ENCODE assay signal across 21 cellular contexts in the genomic region with DNA sequence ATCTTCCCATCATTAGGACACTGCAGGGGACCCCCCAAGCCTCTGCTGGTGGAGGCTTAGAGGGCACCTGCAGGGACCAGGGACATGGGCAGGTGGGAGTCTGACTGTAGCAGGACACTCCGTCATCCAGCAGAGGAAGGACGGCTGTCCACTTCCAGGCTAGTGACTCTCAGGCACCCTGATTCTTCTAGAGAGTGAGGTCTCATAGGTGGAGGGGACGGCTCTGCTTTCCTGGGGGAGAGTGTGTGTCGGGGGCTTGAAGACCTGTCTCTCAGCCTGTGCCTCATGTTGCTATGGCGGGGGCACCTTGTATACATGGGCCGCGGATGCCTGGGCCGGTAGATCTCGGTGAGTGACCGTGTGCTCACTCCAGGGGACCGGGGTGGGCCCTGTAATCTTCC.
"Had no signal": no experiment of that assay in that cellular context is flagged by ENCODE, and none has a peak within 500 bp of the region (broad histone marks: within the 10 kb centered on the region; RNA-seq: fewer than 3 reads in every experiment).

No MANE protein-coding gene starts in this region.

- H3K4me1 Mint-ChIP-seq: naive thymus-derived CD8-positive, alpha-beta T cell had no signal

- H3K27ac ChIP-seq: colonic mucosa, esophagus squamous epithelium, gastroesophageal sphincter, ovary, prostate gland, right lobe of liver, skin epidermis, suprapubic skin, thyroid gland had no signal

- H3K27me3 ChIP-seq: colonic mucosa, ovary, right lobe of liver, suprapubic skin, thyroid gland had no signal

- H3K9me3 Mint-ChIP-seq: type B pancreatic cell had no signal

- H3K27me3 Mint-ChIP-seq: type B pancreatic cell had no signal

- H3K4me3 ChIP-seq: colonic mucosa, esophagus squamous epithelium, gastroesophageal sphincter, ovary, prostate gland, right lobe of liver, skin epidermis, suprapubic skin, thyroid gland had no signal

- H3K9me3 ChIP-seq: colonic mucosa, ovary, prostate gland, right lobe of liver, suprapubic skin, thyroid gland had no signal

- H3K4me3 Mint-ChIP-seq: naive thymus-derived CD8-positive, alpha-beta T cell; type B pancreatic cell had no signal

- H3K36me3 ChIP-seq: colonic mucosa, esophagus squamous epithelium, gastroesophageal sphincter, ovary, prostate gland, right lobe of liver, suprapubic skin, thyroid gland had no signal

- H3K27ac Mint-ChIP-seq: naive thymus-derived CD8-positive, alpha-beta T cell; type B pancreatic cell had no signal

- H3K4me1 ChIP-seq: colonic mucosa, esophagus squamous epithelium, gastroesophageal sphincter, prostate gland, right lobe of liver, suprapubic skin, thyroid gland had no signal

- H3K36me3 Mint-ChIP-seq: naive thymus-derived CD8-positive, alpha-beta T cell; type B pancreatic cell had no signal

- DNase-seq: cerebellar nuclear complex; colonic mucosa; dermis blood vessel endothelial cell; esophagus squamous epithelium; foreskin fibroblast; glutamatergic neuron; islet precursor cell; left ventricle myocardium superior; mesendoderm; stimulated activated CD4-positive, alpha-beta T cell treated with anti-CD3 and anti-CD28 coated beads, Interleukin-12 subunit alpha, Interleukin-12 subunit beta, amount 100 ng/mL, for 4 hours; stimulated activated naive CD4-positive, alpha-beta T cell treated with Interleukin-2 at 50 U/mL for 16 hours; thyroid gland had no signal

- ATAC-seq: gastroesophageal sphincter; left ventricle myocardium superior; naive thymus-derived CD8-positive, alpha-beta T cell; right lobe of liver had no signal

- FAIRE-seq: urothelium cell line had no signal
